ENCODE assay signal across 7 cellular contexts in the genomic region with DNA sequence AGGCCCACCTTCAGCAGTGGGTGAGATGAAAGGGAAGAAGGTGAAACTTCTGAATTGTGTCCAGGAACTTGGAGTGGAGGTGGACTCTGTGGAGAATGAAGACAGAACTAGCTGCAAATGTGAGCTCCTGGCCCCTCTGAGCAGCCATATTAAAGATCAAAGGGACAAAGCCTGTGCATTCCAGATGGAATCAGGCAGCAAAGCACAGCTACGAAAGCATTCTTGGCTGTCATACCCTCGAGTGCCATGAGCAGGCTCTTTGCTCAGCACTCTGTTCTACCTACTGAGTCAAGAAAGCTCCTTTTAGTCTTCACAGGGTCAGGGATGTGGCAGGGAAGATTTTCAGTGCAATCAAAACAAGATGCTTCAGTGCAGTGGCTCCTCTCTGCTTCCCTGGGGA.
"Had no signal": no experiment of that assay in that cellular context is flagged by ENCODE, and none has a peak within 500 bp of the region (broad histone marks: within the 10 kb centered on the region; RNA-seq: fewer than 3 reads in every experiment).

No MANE protein-coding gene starts in this region.

- H3K4me2 ChIP-seq: GM23338, KMS-11 had no signal

- DNase-seq: H9, HCEC 1CT, HFFc6, KBM-7 had no signal

- H2AFZ ChIP-seq: GM23338 had no signal

- H3K9me3 Mint-ChIP-seq: GM23338 had no signal

- H3K4me3 ChIP-seq: GM23338 had no signal

- H3K27ac Mint-ChIP-seq: GM23338, H9, HFFc6, IgD-negative memory B cell had no signal

- H3K27ac ChIP-seq: KMS-11 had no signal

- H3K9ac ChIP-seq: KMS-11 had no signal

- H3K4me3 Mint-ChIP-seq: GM23338, H9, HFFc6 had no signal

- H3K4me1 Mint-ChIP-seq: GM23338, H9, IgD-negative memory B cell had no signal
